34 cellular contexts compared by ENCODE assay signal in the genomic region with DNA sequence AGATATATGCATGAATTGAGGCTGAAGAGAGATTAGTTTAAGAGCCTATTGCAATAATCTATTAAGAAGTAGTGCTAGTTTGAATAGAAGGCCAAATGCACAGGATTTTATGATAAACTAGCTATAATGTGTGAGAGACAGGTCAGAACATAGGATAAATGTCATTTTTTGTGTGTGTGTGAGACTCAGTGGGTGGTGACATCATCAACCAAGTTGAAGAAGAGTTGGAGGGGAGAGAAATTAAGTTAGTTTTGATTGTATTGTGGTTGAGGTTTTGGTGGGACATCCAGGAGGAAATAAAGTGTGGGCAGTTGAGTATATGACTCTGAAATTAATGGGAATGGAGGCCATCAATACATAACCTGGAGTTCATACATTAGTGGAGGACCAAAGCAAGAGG.
"Had no signal": no experiment of that assay in that cellular context is flagged by ENCODE, and none has a peak within 500 bp of the region (broad histone marks: within the 10 kb centered on the region; RNA-seq: fewer than 3 reads in every experiment).

No MANE protein-coding gene starts in this region.

- H3K9me3 ChIP-seq: MG63 had no signal

- H3K4me3 ChIP-seq: MG63 had no signal

- H3K36me3 ChIP-seq: MG63 had no signal

- DNase-seq: Karpas-422, Kasumi-1, MG63, MM.1S, MV-4-11, NCI-H1048, NCI-H1092, NCI-H1092 treated with DMSO at 0.1 percent for 48 hours, NCI-H1105, NCI-H1105 treated with DMSO at 0.1 percent for 48 hours, NCI-H1417, NCI-H1417 treated with DMSO at 0.1 percent for 48 hours, NCI-H1436, NCI-H1436 treated with DMSO at 0.1 percent for 48 hours, NCI-H146, NCI-H1694, NCI-H1694 treated with DMSO at 0.1 percent for 48 hours, NCI-H187, NCI-H187 treated with DMSO at 0.1 percent for 48 hours, NCI-H1930, NCI-H2029, NCI-H2029 treated with DMSO at 0.1 percent for 48 hours, NCI-H2081, NCI-H2081 treated with DMSO at 0.1 percent for 48 hours, NCI-H2107, NCI-H2171, NCI-H2171 treated with DMSO at 0.1 percent for 48 hours, NCI-H2227 treated with DMSO at 0.1 percent for 48 hours, NCI-H226, NCI-H345, NCI-H446, NCI-H446 treated with DMSO at 0.1 percent for 48 hours, NCI-H510A, NCI-H510A treated with DMSO at 0.1 percent for 48 hours had no signal

- H3K27me3 ChIP-seq: MG63 had no signal
